1 cellular context compared by ENCODE assay signal in genomic region chr16:29824589-29825144, GRCh38.
A peak's percentile ranks its signal among the peaks of the same experiment; 100 is the strongest.
TF ChIP-seq lines count a peak whose summit lies in the region.

No MANE protein-coding gene starts in this region.

TF ChIP-seq in SK-N-SH, 30 proteins besides CTCF, POLR2A, EP300 and RAD21 (continued from another document):
- no peak for TF ChIP-seq REST (IDR thresholded peaks at IDR 0.05; ENCODE audit: low read depth, low read length)
- TF ChIP-seq ELF1 (IDR thresholded peaks at IDR 0.05): no peak
- TF ChIP-seq TEAD4 (IDR thresholded peaks at IDR 0.05; ENCODE audit: borderline replicate concordance, insufficient read depth): no peak
- TF ChIP-seq FOSL2 (IDR thresholded peaks at IDR 0.05; ENCODE audit: borderline replicate concordance, low read depth): peak; percentile 85
- no peak for TF ChIP-seq ZBTB33 (IDR thresholded peaks at IDR 0.05; ENCODE audit: borderline replicate concordance, low read depth)
- no peak for TF ChIP-seq GATA2 (CRISPR knock-in tag; IDR thresholded peaks at IDR 0.05)
- no peak for TF ChIP-seq TAF1 (IDR thresholded peaks at IDR 0.05; ENCODE audit: borderline replicate concordance, low read depth, low read length)
- TF ChIP-seq YY1 (IDR thresholded peaks at IDR 0.05; ENCODE audit: low read depth): no peak
- TF ChIP-seq IRF3 (IDR thresholded peaks at IDR 0.05; ENCODE audit: low read depth, low read length): no peak
- no peak for TF ChIP-seq USF2 (IDR thresholded peaks at IDR 0.05; ENCODE audit: borderline replicate concordance, low read depth, low read length)
- no peak for TF ChIP-seq USF1 (IDR thresholded peaks at IDR 0.05; ENCODE audit: borderline replicate concordance, low read depth)
- TF ChIP-seq POLR2AphosphoS5 (IDR thresholded peaks at IDR 0.05; ENCODE audit: low read depth, low read length): no peak; the same call in 1 of the 2 replicates
- TF ChIP-seq SMC3 (IDR thresholded peaks at IDR 0.05; ENCODE audit: low read depth, low read length): no peak
- TF ChIP-seq NFIC (IDR thresholded peaks at IDR 0.05; ENCODE audit: borderline replicate concordance): peak; percentile 48; the same call in 1 of the 2 replicates
- no peak for TF ChIP-seq MXI1 (IDR thresholded peaks at IDR 0.05; ENCODE audit: low read depth, low read length)
- TF ChIP-seq PBX3 (IDR thresholded peaks at IDR 0.05): peak; percentile 53
